In genomic region chr1:182956708-182957365, GRCh38 we compare ENCODE assay signal across 30 cellular contexts. TPM values are rescaled to one million over a fixed set of nuclear protein-coding genes. Genes with fewer than 3 reads are reported as not detected.
"Had no signal": no experiment of that assay in that cellular context is flagged by ENCODE, and none has a peak within 500 bp of the region (broad histone marks: within the 10 kb centered on the region; RNA-seq: fewer than 3 reads in every experiment).

No MANE protein-coding gene starts in this region.

- ATAC-seq: esophagus mucosa, mucosa of descending colon had no signal

- H3K36me3 Mint-ChIP-seq: activated naive CD8-positive, alpha-beta T cell had no signal

- H3K27me3 ChIP-seq: ovary had no signal

- H3K4me3 Mint-ChIP-seq: activated naive CD8-positive, alpha-beta T cell; nephron progenitor cell; stimulated activated naive B cell treated with anti-CD40 and anti-IgM and Interleukin-4, amounts not matched to agents 10 μg/mL and 1 μg/mL and 100 μg/mL, for 72 hours had no signal

- H3K27ac ChIP-seq: adrenal gland, neutrophil, ovary, suprapubic skin, tibial artery, upper lobe of right lung, VCaP had no signal

- H3K27ac Mint-ChIP-seq: activated naive CD8-positive, alpha-beta T cell; nephron progenitor cell; progenitor cell of endocrine pancreas; stimulated activated naive B cell treated with anti-CD40 and anti-IgM and Interleukin-4, amounts not matched to agents 10 μg/mL and 1 μg/mL and 100 μg/mL, for 72 hours had no signal

- H3K4me1 ChIP-seq: upper lobe of right lung had no signal

- H3K9me3 ChIP-seq: adrenal gland, mucosa of descending colon, neutrophil, ovary, suprapubic skin, tibial artery, upper lobe of right lung had no signal

- H3K4me3 ChIP-seq: adrenal gland, mucosa of descending colon, ovary, suprapubic skin, tibial artery, upper lobe of right lung had no signal

- H3K9me3 Mint-ChIP-seq: stimulated activated naive B cell treated with anti-CD40 and anti-IgM and Interleukin-4, amounts not matched to agents 10 μg/mL and 1 μg/mL and 100 μg/mL, for 72 hours had no signal

- H3K36me3 ChIP-seq: adrenal gland, neutrophil, ovary, suprapubic skin, tibial artery, upper lobe of right lung had no signal

- H3K27me3 Mint-ChIP-seq: progenitor cell of endocrine pancreas had no signal

- DNase-seq: activated CD4-positive, alpha-beta T cell treated with anti-CD3 and anti-CD28 coated beads for 4 hours; activated CD4-positive, alpha-beta T cell treated with anti-CD3 and anti-CD28 coated beads, Interleukin-2, amount 50 U/mL, for 4 hours; activated effector memory CD4-positive, alpha-beta T cell treated with Interleukin-2 at 50 U/mL for 16 hours; activated naive CD4-positive, alpha-beta T cell treated with Interleukin-2 at 50 U/mL for 16 hours; aorta; caudate nucleus; head of caudate nucleus; hippocampal formation; left cardiac atrium; left ventricle myocardium superior; mucosa of descending colon; nephron progenitor cell; ovary; stimulated activated CD4-positive, alpha-beta T cell treated with anti-CD3 and anti-CD28 coated beads, Interleukin-15, amount 100 ng/mL, for 24 hours; stimulated activated CD4-positive, alpha-beta T cell treated with anti-CD3 and anti-CD28 coated beads, Interleukin-2, amount 100 ng/mL, for 24 hours; stimulated activated naive B cell treated with anti-CD40 and anti-IgM and Interleukin-4, amounts not matched to agents 10 μg/mL and 1 μg/mL and 100 μg/mL, for 72 hours; tibial artery; upper lobe of right lung had no signal

RNA-seq across cellular contexts. Expression of gene SHCBP1L, which starts 3.9 kb away (rescaled TPM):
- total RNA-seq: adrenal gland, aorta, esophagus mucosa, left cardiac atrium, left ventricle myocardium superior, lung microvascular endothelial cell, mesenteric fat pad, mucosa of descending colon, myocyte, ovary, progenitor cell of endocrine pancreas, sciatic nerve, suprapubic skin, upper lobe of right lung had no signal
- polyA plus RNA-seq: adrenal gland, aorta, keratinocyte, ovary had no signal
